ENCODE assay signal across 12 cellular contexts in the genomic region with DNA sequence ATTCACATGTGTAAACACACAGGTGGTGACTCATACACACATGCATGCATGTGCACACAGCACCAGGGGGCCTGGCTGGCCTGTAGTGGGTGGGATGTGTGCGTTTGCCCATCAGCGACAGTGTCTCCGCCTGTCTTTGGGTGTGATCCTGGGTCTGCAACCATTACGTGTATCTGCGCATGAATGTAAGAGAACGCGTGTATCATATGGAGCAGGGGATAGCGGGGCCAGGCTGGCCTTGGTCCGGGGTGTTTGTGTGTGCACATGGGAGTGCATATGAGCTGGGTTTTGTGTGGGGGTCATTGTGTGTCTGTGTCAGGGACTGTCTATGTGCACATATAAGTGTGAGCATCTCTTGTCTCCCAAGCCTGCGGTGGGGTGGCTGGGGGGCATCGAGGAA. TPM values are rescaled to one million over a fixed set of nuclear protein-coding genes. Genes with fewer than 3 reads are reported as not detected.
DNase-seq lines count a peak whose midpoint lies in the region; ATAC-seq, FAIRE-seq and TF ChIP-seq lines count a peak whose summit lies in the region.
"Had no signal": no experiment of that assay in that cellular context is flagged by ENCODE, and none has a peak within 500 bp of the region (broad histone marks: within the 10 kb centered on the region; RNA-seq: fewer than 3 reads in every experiment).

No MANE protein-coding gene starts in this region.

- TF ChIP-seq RAD21 in H1 (IDR thresholded peaks at IDR 0.05 in 1 of 2, conservative IDR thresholded peaks at IDR 0.05 in 1 of 2; ENCODE audit: low read depth in 2 of 2, low read length in 2 of 2) = no peak

- no peak for TF ChIP-seq EP300 in H1 (IDR thresholded peaks at IDR 0.05; ENCODE audit: borderline replicate concordance in 1 of 2, low read depth in 2 of 2, low read length in 2 of 2)

- no peak for TF ChIP-seq POLR2A in H1 (IDR thresholded peaks at IDR 0.05; ENCODE audit: control extremely low read depth in 1 of 2, low read depth in 2 of 2, low read length in 2 of 2)

- no peak overlapping the region for H2AFZ ChIP-seq in H1 (ENCODE audit: low read length)
- H2AFZ ChIP-seq in neuronal stem cell (ENCODE audit: low read length) = no peak overlapping the region
- no peak overlapping the region for H2AFZ ChIP-seq in OCI-LY7 (ENCODE audit: low read length)

- FAIRE-seq in H1 (lab: Jason Lieb, UNC) = no peak

- no peaks in the 10 kb centered on the region for H3K9me3 ChIP-seq in RWPE2 (ENCODE audit: severe bottlenecking)
- no peaks in the 10 kb centered on the region for H3K9me3 ChIP-seq in H1 (ENCODE audit: insufficient read depth in 2 of 2, low read depth in 1 of 2, low read length in 1 of 2)
- H3K9me3 ChIP-seq in neuronal stem cell (replicated peaks in 1 of 2; ENCODE audit: control insufficient read depth in 2 of 2, insufficient read depth in 1 of 2, low read depth in 1 of 2, low read length in 2 of 2) = no peaks in the 10 kb centered on the region
- H3K9me3 ChIP-seq in OCI-LY7 (ENCODE audit: low read length) = no peaks in the 10 kb centered on the region
- H3K9me3 ChIP-seq: Caco-2 had no signal

- no peaks in the 10 kb centered on the region for H3K36me3 ChIP-seq in RWPE2 (ENCODE audit: low read depth)
- no peaks in the 10 kb centered on the region for H3K36me3 ChIP-seq in H1 (ENCODE audit: control insufficient read depth in 2 of 4, insufficient read depth in 4 of 4, low read length in 3 of 4)
- H3K36me3 ChIP-seq in neuronal stem cell (replicated peaks in 1 of 2; ENCODE audit: control insufficient read depth in 2 of 2, insufficient read depth in 2 of 2, low read length in 2 of 2) = no peaks in the 10 kb centered on the region
- H3K36me3 ChIP-seq in OCI-LY7 (ENCODE audit: insufficient read depth, low read length) = no peaks in the 10 kb centered on the region

- no peak overlapping the region for H3K23ac ChIP-seq in H1 (ENCODE audit: insufficient read length)
- no peak overlapping the region for H3K23ac ChIP-seq in neuronal stem cell (ENCODE audit: low read depth, low read length, poor library complexity)

- H3K27me3 ChIP-seq in RWPE2 (ENCODE audit: insufficient read depth, poor library complexity, severe bottlenecking) (no peaks in the 10 kb centered on the region), H1 (replicated peaks in 1 of 4; ENCODE audit: control insufficient read depth in 3 of 4, extremely low read depth in 1 of 4, insufficient read depth in 3 of 4, low read length in 3 of 4) (peaks cover 0 to 2% (median under 1%) of the 10 kb centered on the region in 4 experiments; a peak in 1 of 7 replicates), neuronal stem cell (ENCODE audit: control insufficient read depth in 3 of 3, insufficient read depth in 3 of 3, low read depth in 1 of 3, low read length in 3 of 3) (peaks cover 0 to 58% (median 4%) of the 10 kb centered on the region in 3 experiments)

- BruUV-seq in OCI-LY7 (replicated peaks; lab: Mats Ljungman, UMichigan) = no TSS peak

- no peaks in the 10 kb centered on the region for H3K9me2 ChIP-seq in OCI-LY7 (ENCODE audit: insufficient read depth, low read length)

- intact Hi-C loops in OCI-LY7 (cut with micrococcal nuclease; ENCODE audit: unreplicated experiment) = no loop called here

- H4K20me1 ChIP-seq in H1 (replicated peaks in 1 of 2; ENCODE audit: control insufficient read depth in 1 of 2, insufficient read depth in 2 of 2, low read length in 2 of 2) = no peaks in the 10 kb centered on the region
- H4K20me1 ChIP-seq in OCI-LY7 (ENCODE audit: insufficient read depth, low read length) = no peaks in the 10 kb centered on the region

- 95% methylated on average over 11 of the region's 11 CpGs; no CpG with 5 or more reads in 1 of the 2 experiments for WGBS in H1 (ENCODE audit: extremely low coverage in 1 of 2, insufficient coverage in 1 of 2, insufficient read length in 1 of 2, insufficient replicate concordance in 2 of 2, low coverage in 1 of 2, low lambda C conversion rate in 2 of 2, missing lambda C conversion rate in 1 of 2), 2 experiments
- WGBS in neuronal stem cell (ENCODE audit: extremely low coverage in 2 of 2, insufficient read length in 2 of 2, insufficient replicate concordance in 1 of 2), 2 donors = no CpG with 5 or more reads among the region's 11 CpGs

- H3K4ac ChIP-seq in H1 (replicated peaks; ENCODE audit: insufficient read length, low read depth, low read length) (no peak overlapping the region), neuronal stem cell (ENCODE audit: low read length) (no peak overlapping the region)

- H4K91ac ChIP-seq in H1 (replicated peaks; ENCODE audit: insufficient read length, low read length) (no peak overlapping the region), neuronal stem cell (ENCODE audit: low read depth, low read length, poor library complexity) (no peak overlapping the region)

- no peak overlapping the region for H2BK20ac ChIP-seq in H1 (ENCODE audit: low read length)

- H2BK12ac ChIP-seq in H1 (ENCODE audit: low read depth, low read length) (no peak overlapping the region), neuronal stem cell (ENCODE audit: low read length) (no peak overlapping the region)

- H3K56ac ChIP-seq in H1 (replicated peaks; ENCODE audit: insufficient read length, low read depth, low read length) = no peak overlapping the region

- no peak overlapping the region for H4K5ac ChIP-seq in H1 (ENCODE audit: insufficient read length, low read depth, low read length)

- H3K27ac ChIP-seq in RWPE2 (ENCODE audit: poor library complexity, severe bottlenecking) (no peak overlapping the region), H1 (ENCODE audit: low read depth, low read length) (no peak overlapping the region), neuronal stem cell (replicated peaks; ENCODE audit: low read length) (no peak overlapping the region), OCI-LY7 (ENCODE audit: low read depth, low read length, poor library complexity, severe bottlenecking) (no peak overlapping the region)

- H3K79me2 ChIP-seq in H1 (ENCODE audit: control insufficient read depth in 1 of 2, insufficient read depth in 2 of 2, low read length in 2 of 2) (no peaks in the 10 kb centered on the region), OCI-LY7 (ENCODE audit: insufficient read depth, low read depth, low read length) (no peaks in the 10 kb centered on the region)

- no peak overlapping the region for H3K14ac ChIP-seq in H1 (ENCODE audit: insufficient read length)
- no peak overlapping the region for H3K14ac ChIP-seq in neuronal stem cell (ENCODE audit: low read length)

- peaks cover 8% of the 10 kb centered on the region; the same call in 1 of the 2 replicates for H3K23me2 ChIP-seq in H1 (ENCODE audit: low read depth, low read length)

- no peak overlapping the region for H2BK5ac ChIP-seq in H1 (ENCODE audit: low read depth, low read length)
- peak overlapping the region; percentile 31 for H2BK5ac ChIP-seq in neuronal stem cell (ENCODE audit: low read length)

- H3K4me2 ChIP-seq in H1 (ENCODE audit: insufficient read depth in 1 of 2, low read depth in 2 of 2, low read length in 2 of 2) (no peak overlapping the region), neuronal stem cell (ENCODE audit: insufficient read depth, low read length, poor library complexity, severe bottlenecking) (no peak overlapping the region), OCI-LY7 (ENCODE audit: low read length) (no peak overlapping the region)

- H3K9ac ChIP-seq in H1 (replicated peaks in 1 of 4; ENCODE audit: extremely low read depth in 1 of 4, low read depth in 3 of 4, low read length in 3 of 4) = no peak overlapping the region
- H3K9ac ChIP-seq in neuronal stem cell (ENCODE audit: low read depth, low read length, poor library complexity) = no peak overlapping the region

- peak; percentile 45 for DNase-seq in RWPE2 (ENCODE audit: low spot score)
- no peak for DNase-seq in H1 (ENCODE audit: low read depth in 1 of 2, low spot score in 2 of 2)
- no peak for DNase-seq in neuronal stem cell (ENCODE audit: low spot score)
- no peak for DNase-seq in middle frontal gyrus (ENCODE audit: extremely low spot score, low spot score)
- no peak for DNase-seq in OCI-LY7 (ENCODE audit: low spot score)
- DNase-seq in NCI-H748 (lab: John Stamatoyannopoulos, UW; ENCODE audit: unreplicated experiment) = no peak
- DNase-seq: DMS53, GF-D8, H7 had no signal

- TF ChIP-seq CTCF in RWPE2 (IDR thresholded peaks at IDR 0.05; ENCODE audit: poor library complexity, severe bottlenecking) (no peak), H1 (IDR thresholded peaks at IDR 0.05; ENCODE audit: control extremely low read depth in 1 of 3, insufficient read depth in 1 of 3, low read depth in 1 of 3, low read length in 3 of 3) (no peak), OCI-LY7 (conservative IDR thresholded peaks at IDR 0.05; ENCODE audit: low read length) (no peak)

- H4K8ac ChIP-seq in H1 (ENCODE audit: extremely low read depth, insufficient read depth, low read length) (peak overlapping the region; percentile 16; the same call in 1 of the 2 replicates), neuronal stem cell (ENCODE audit: low read depth, low read length) (no peak overlapping the region)

- H2BK120ac ChIP-seq in H1 (replicated peaks; ENCODE audit: low read depth, low read length) (no peak overlapping the region), neuronal stem cell (ENCODE audit: low read depth, low read length) (no peak overlapping the region)

- H3K79me1 ChIP-seq in H1 (ENCODE audit: low read depth, low read length) (no peaks in the 10 kb centered on the region), neuronal stem cell (ENCODE audit: low read depth, low read length) (no peaks in the 10 kb centered on the region)

- H3K4me1 ChIP-seq in RWPE2 (ENCODE audit: insufficient read depth, poor library complexity, severe bottlenecking) (no peaks in the 10 kb centered on the region), H1 (replicated peaks in 1 of 4; ENCODE audit: control insufficient read depth in 3 of 4, insufficient read depth in 4 of 4, low read length in 3 of 4) (no peaks in the 10 kb centered on the region), neuronal stem cell (ENCODE audit: control insufficient read depth in 2 of 2, insufficient read depth in 1 of 2, low read depth in 1 of 2, low read length in 2 of 2) (no peaks in the 10 kb centered on the region), OCI-LY7 (ENCODE audit: insufficient read depth, low read length, poor library complexity, severe bottlenecking) (no peaks in the 10 kb centered on the region)
- H3K4me1 ChIP-seq: Caco-2 had no signal

- no peak overlapping the region for H2BK15ac ChIP-seq in H1 (ENCODE audit: low read length)
- no peak overlapping the region for H2BK15ac ChIP-seq in neuronal stem cell (ENCODE audit: low read length)

- H3K18ac ChIP-seq in H1 (ENCODE audit: extremely low read depth, low read length) = no peak overlapping the region
- H3K18ac ChIP-seq in neuronal stem cell (ENCODE audit: low read length) = peak overlapping the region; percentile 60

- POLR2A ChIA-PET in H1 (lab: Charles Lee; ENCODE audit: partially characterized antibody) = no interaction called here
- POLR2A ChIA-PET in OCI-LY7 (lab: Charles Lee) = no interaction called here

- H3K4me3 ChIP-seq in RWPE2 (ENCODE audit: severe bottlenecking) (no peak overlapping the region), H1 (ENCODE audit: extremely low read depth in 1 of 4, insufficient read depth in 2 of 4, low read depth in 3 of 4, low read length in 4 of 4) (no peak overlapping the region), neuronal stem cell (ENCODE audit: low read length in 2 of 2) (no peak overlapping the region), OCI-LY7 (ENCODE audit: low read depth, low read length, poor library complexity, severe bottlenecking) (no peak overlapping the region)

- CTCF ChIA-PET in H1 (lab: Charles Lee; ENCODE audit: partially characterized antibody) = interaction anchor here (0.8 to 5.9 kb wide), 10 partner anchors 8 to 133 kb away, joined by 3 to 75 read pairs (median 6); a partner anchor contains a TSS
- CTCF ChIA-PET in OCI-LY7 (lab: Charles Lee; ENCODE audit: unreplicated experiment) = no interaction called here

- no peak overlapping the region for H2AK5ac ChIP-seq in H1 (ENCODE audit: low read depth, low read length)
- no peak overlapping the region for H2AK5ac ChIP-seq in neuronal stem cell (ENCODE audit: low read depth, low read length)

- no peak; the same call in 2 of the 3 replicates for ATAC-seq in RWPE2 (ENCODE audit: low read depth)

RNA-seq across cellular contexts. Expression of a gene that starts 43.8 kb away (rescaled TPM):
- total RNA-seq in H1 (2021; fragmentation: NEBNext Ultra II Directional; extraction: Animal tissue kit (Norgen Biotek cat#: 25700)) = 0.06 and 0.13 TPM in 2 replicates
- 0.14 and 0.25 TPM in 2 replicates for polyA plus RNA-seq in H1 (2011; rRNA removed)
- 0.23 TPM for polyA plus RNA-seq in H1 (2011; cell fraction: cytosol; rRNA removed)
- 0.48 TPM for polyA plus RNA-seq in H1 (2011; cell fraction: nucleus; rRNA removed)
- polyA plus RNA-seq in H1 (2012, experiment 1 of 2) = 0.09 to 0.24 TPM (median 0.15 TPM) in 4 replicates
- polyA plus RNA-seq in H1 (2012, experiment 2 of 2) = 0.14 TPM
- polyA plus RNA-seq in H1 (2013, experiment 1 of 2) = 0.06 TPM
- polyA plus RNA-seq in H1 (2013, experiment 2 of 2) = 0.09 TPM
- polyA minus RNA-seq in H1 (2011; rRNA and poly(A)+ RNA removed) = 0.17 TPM in 1 of 2 replicates, not detected in the other
- not detected for polyA minus RNA-seq in H1 (2011; cell fraction: cytosol; rRNA and poly(A)+ RNA removed)
- polyA minus RNA-seq in H1 (2011; cell fraction: nucleus; rRNA and poly(A)+ RNA removed) = 0.20 TPM
- polyA plus RNA-seq in neuronal stem cell (2013, experiment 1 of 2) = 0.92 TPM
- polyA plus RNA-seq in neuronal stem cell (2013, experiment 2 of 2) = 0.93 TPM
- 0.08 and 0.13 TPM in 2 replicates for total RNA-seq in OCI-LY7 (2014; rRNA removed; shearing (Covaris generic))
- 0.11 and 0.15 TPM in 2 replicates for total RNA-seq in OCI-LY7 (2022)
- total RNA-seq: CD8-positive, alpha-beta memory T cell; HT-29 had no signal
